20 cellular contexts compared by ENCODE assay signal in the genomic region with DNA sequence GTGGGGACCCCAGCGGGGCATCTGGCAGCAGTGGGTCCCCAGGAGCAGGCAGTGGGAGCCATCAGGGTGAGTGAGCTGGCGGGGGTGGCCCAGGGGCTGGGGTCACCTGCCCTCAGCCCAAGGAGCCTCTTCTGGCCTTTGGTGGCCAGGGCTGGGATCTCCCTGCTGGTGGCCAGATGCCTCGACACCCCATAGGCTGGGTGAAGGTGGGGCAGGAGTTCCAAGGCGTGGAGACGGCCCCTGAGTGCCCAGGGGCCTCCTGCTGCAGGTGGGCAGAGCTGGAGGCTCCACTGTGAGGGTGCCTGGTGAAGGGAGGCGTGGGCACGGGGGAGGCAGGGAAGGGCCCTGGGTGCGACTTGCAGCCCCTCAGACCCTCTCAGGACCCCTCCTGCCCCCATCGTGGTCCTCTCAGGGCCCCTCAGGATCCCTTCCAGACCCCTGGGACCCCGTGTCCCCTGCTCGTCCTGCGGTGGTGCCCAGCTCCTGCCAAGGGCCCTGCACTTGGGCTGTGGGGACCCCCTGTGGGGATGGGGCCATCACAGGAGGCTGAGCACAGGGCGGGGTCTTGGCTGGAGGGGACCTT. TPM values are rescaled to one million over a fixed set of nuclear protein-coding genes. Genes with fewer than 3 reads are reported as not detected.
DNase-seq lines count a peak whose midpoint lies in the region; TF ChIP-seq lines count a peak whose summit lies in the region.
"Had no signal": no experiment of that assay in that cellular context is flagged by ENCODE, and none has a peak within 500 bp of the region (broad histone marks: within the 10 kb centered on the region; RNA-seq: fewer than 3 reads in every experiment).

No MANE protein-coding gene starts in this region.

- no peak overlapping the region for H3K4me3 Mint-ChIP-seq in osteocyte (ENCODE audit: unreplicated experiment)

- peaks cover 5% of the 10 kb centered on the region for H3K4me1 Mint-ChIP-seq in osteocyte (ENCODE audit: unreplicated experiment)

- no peak overlapping the region for H2BK120ac ChIP-seq in neuronal stem cell (ENCODE audit: low read depth, low read length)
- H2BK120ac ChIP-seq in mesendoderm (ENCODE audit: low read depth, low read length) = no peak overlapping the region

- no peaks in the 10 kb centered on the region for H3K79me2 ChIP-seq in mesendoderm (ENCODE audit: control insufficient read depth, insufficient read depth, low read length)

- no peaks in the 10 kb centered on the region for H3K9me3 ChIP-seq in effector memory CD4-positive, alpha-beta T cell (ENCODE audit: control insufficient read depth, low read length)
- peaks cover 5 to 9% of the 10 kb centered on the region in 2 donors for H3K9me3 ChIP-seq in neuronal stem cell (replicated peaks in 1 of 2; ENCODE audit: control insufficient read depth in 2 of 2, insufficient read depth in 1 of 2, low read depth in 1 of 2, low read length in 2 of 2)
- H3K9me3 ChIP-seq: A549, gastroesophageal sphincter, transverse colon had no signal

- H3K14ac ChIP-seq in neuronal stem cell (ENCODE audit: low read length) = peak overlapping the region; percentile 38

- H2BK5ac ChIP-seq in neuronal stem cell (ENCODE audit: low read length) = peak overlapping the region; percentile 39
- H2BK5ac ChIP-seq in mesendoderm (ENCODE audit: low read length) = no peak overlapping the region

- H2AK5ac ChIP-seq in neuronal stem cell (ENCODE audit: low read depth, low read length) = peak overlapping the region; percentile 88
- no peak overlapping the region for H2AK5ac ChIP-seq in mesendoderm (ENCODE audit: low read length)

- peaks cover 5% of the 10 kb centered on the region for H3K9me3 Mint-ChIP-seq in osteocyte (ENCODE audit: unreplicated experiment)

- H3K4me1 ChIP-seq in effector memory CD4-positive, alpha-beta T cell (ENCODE audit: control insufficient read depth, insufficient read depth, low read length, poor library complexity, severe bottlenecking) = peaks cover 45% of the 10 kb centered on the region
- H3K4me1 ChIP-seq in neuronal stem cell (ENCODE audit: control insufficient read depth in 2 of 2, insufficient read depth in 1 of 2, low read depth in 1 of 2, low read length in 2 of 2) = peaks cover 5 to 6% of the 10 kb centered on the region in 2 donors
- H3K4me1 ChIP-seq in mesendoderm (ENCODE audit: control insufficient read depth, low read depth, low read length) = no peaks in the 10 kb centered on the region
- H3K4me1 ChIP-seq: A549 had no signal

- no peaks in the 10 kb centered on the region for H3K36me3 ChIP-seq in H7 (replicated peaks; ENCODE audit: control insufficient read depth, insufficient read depth, low read length)
- no peaks in the 10 kb centered on the region for H3K36me3 ChIP-seq in effector memory CD4-positive, alpha-beta T cell (ENCODE audit: control insufficient read depth, insufficient read depth, low read length)
- H3K36me3 ChIP-seq in neuronal stem cell (replicated peaks in 1 of 2; ENCODE audit: control insufficient read depth in 2 of 2, insufficient read depth in 2 of 2, low read length in 2 of 2) = no peaks in the 10 kb centered on the region
- H3K36me3 ChIP-seq in mesendoderm (ENCODE audit: control insufficient read depth, insufficient read depth, low read length) = no peaks in the 10 kb centered on the region
- H3K36me3 ChIP-seq: brain microvascular endothelial cell, SJSA1 had no signal

- H3K18ac ChIP-seq in neuronal stem cell (ENCODE audit: low read length) (no peak overlapping the region), mesendoderm (ENCODE audit: low read length) (no peak overlapping the region)

- H3K4me3 ChIP-seq in H7 (ENCODE audit: insufficient read depth, low read depth, low read length) (no peak overlapping the region), neuronal stem cell (ENCODE audit: low read length in 2 of 2) (no peak overlapping the region), mesendoderm (ENCODE audit: low read length) (no peak overlapping the region)
- no peak overlapping the region for H3K4me3 ChIP-seq in effector memory CD4-positive, alpha-beta T cell (ENCODE audit: insufficient read depth, low read depth, low read length, poor library complexity, severe bottlenecking)
- H3K4me3 ChIP-seq: A549, gastroesophageal sphincter, lung, SJSA1, transverse colon had no signal

- peaks cover 6% of the 10 kb centered on the region for H3K36me3 Mint-ChIP-seq in osteocyte (ENCODE audit: unreplicated experiment)

- no peak overlapping the region for H2BK15ac ChIP-seq in neuronal stem cell (ENCODE audit: low read length)
- H2BK15ac ChIP-seq in mesendoderm (replicated peaks; ENCODE audit: low read depth) = no peak overlapping the region

- peak overlapping the region; percentile 35 for H3K27ac ChIP-seq in effector memory CD4-positive, alpha-beta T cell (ENCODE audit: insufficient read depth, low read length, poor library complexity, severe bottlenecking)
- H3K27ac ChIP-seq in neuronal stem cell (replicated peaks; ENCODE audit: low read length) (no peak overlapping the region), mesendoderm (ENCODE audit: low read depth, low read length) (no peak overlapping the region)
- H3K27ac ChIP-seq: A549, brain microvascular endothelial cell, gastroesophageal sphincter, SJSA1, transverse colon had no signal

- peak; percentile 22 for DNase-seq in activated T-cell treated with anti-CD3 and anti-CD28 coated beads, Interleukin-2, amount 50 U/mL, for 1 hour
- DNase-seq in activated T-cell treated with anti-CD3 and anti-CD28 coated beads, Interleukin-2, amount 50 U/mL, for 48 hours = no peak
- peak; percentile 46 for DNase-seq in H7
- DNase-seq in effector memory CD4-positive, alpha-beta T cell = no peak
- no peak for DNase-seq in neuronal stem cell (ENCODE audit: low spot score)
- no peak for DNase-seq in mesendoderm
- no peak for DNase-seq in osteocyte (ENCODE audit: extremely low spot score, unreplicated experiment)
- DNase-seq in SK-N-DZ (ENCODE audit: low spot score) = no peak
- DNase-seq: brain microvascular endothelial cell; dermis blood vessel endothelial cell; Karpas-422; naive B cell; NCI-H1105 treated with DMSO at 0.1 percent for 48 hours; NCI-H526; stimulated activated CD4-positive, alpha-beta T cell treated with anti-CD3 and anti-CD28 coated beads, Interleukin-12 subunit alpha, Interleukin-12 subunit beta, amount 100 ng/mL, for 4 hours; transverse colon had no signal

- H2BK12ac ChIP-seq in neuronal stem cell (ENCODE audit: low read length) = peak overlapping the region; percentile 58

- no peak overlapping the region for H4K5ac ChIP-seq in mesendoderm (ENCODE audit: low read length)

- H3K4me2 ChIP-seq in neuronal stem cell (ENCODE audit: insufficient read depth, low read length, poor library complexity, severe bottlenecking) (no peak overlapping the region), mesendoderm (ENCODE audit: low read length) (no peak overlapping the region)
- H3K4me2 ChIP-seq: A549 had no signal

- no peak overlapping the region for H4K8ac ChIP-seq in neuronal stem cell (ENCODE audit: low read depth, low read length)
- no peak overlapping the region for H4K8ac ChIP-seq in mesendoderm (ENCODE audit: low read depth, low read length)

- no peak overlapping the region for H4K91ac ChIP-seq in neuronal stem cell (ENCODE audit: low read depth, low read length, poor library complexity)

- H3K27ac Mint-ChIP-seq in osteocyte (ENCODE audit: unreplicated experiment) = no peak overlapping the region

- no CpG with 5 or more reads among the region's 13 CpGs for WGBS in neuronal stem cell (ENCODE audit: extremely low coverage in 2 of 2, insufficient read length in 2 of 2, insufficient replicate concordance in 1 of 2), 2 donors
- WGBS in mesendoderm (ENCODE audit: extremely low coverage, insufficient coverage, low lambda C conversion rate) = no CpG with 5 or more reads among the region's 13 CpGs

- H3K56ac ChIP-seq in mesendoderm (ENCODE audit: low read length) = no peak overlapping the region

- H3K9ac ChIP-seq in neuronal stem cell (ENCODE audit: low read depth, low read length, poor library complexity) = no peak overlapping the region
- H3K9ac ChIP-seq in mesendoderm (ENCODE audit: low read length) = no peak overlapping the region

- no peaks in the 10 kb centered on the region for H3K27me3 Mint-ChIP-seq in osteocyte (ENCODE audit: unreplicated experiment)

- H3K79me1 ChIP-seq in neuronal stem cell (ENCODE audit: low read depth, low read length) (no peaks in the 10 kb centered on the region), mesendoderm (ENCODE audit: low read length) (no peaks in the 10 kb centered on the region)

- H3K27me3 ChIP-seq in H7 (ENCODE audit: control insufficient read depth, insufficient read depth, low read length) (no peaks in the 10 kb centered on the region), neuronal stem cell (ENCODE audit: control insufficient read depth in 3 of 3, insufficient read depth in 3 of 3, low read depth in 1 of 3, low read length in 3 of 3) (no peaks in the 10 kb centered on the region), mesendoderm (ENCODE audit: insufficient read depth, low read length, poor library complexity) (no peaks in the 10 kb centered on the region)
- H3K27me3 ChIP-seq in effector memory CD4-positive, alpha-beta T cell (replicated peaks; ENCODE audit: control insufficient read depth, insufficient read depth, low read length, poor library complexity, severe bottlenecking) = no peaks in the 10 kb centered on the region
- H3K27me3 ChIP-seq: brain microvascular endothelial cell, transverse colon had no signal

- TF ChIP-seq CTCF in osteocyte (IDR thresholded peaks at IDR 0.05) = no peak

- no peak overlapping the region for H3K23ac ChIP-seq in neuronal stem cell (ENCODE audit: low read depth, low read length, poor library complexity)
- no peak overlapping the region for H3K23ac ChIP-seq in mesendoderm (ENCODE audit: low read length)

- H2AFZ ChIP-seq in neuronal stem cell (ENCODE audit: low read length) = no peak overlapping the region

- no peak overlapping the region for H3K4ac ChIP-seq in neuronal stem cell (ENCODE audit: low read length)
- H3K4ac ChIP-seq in mesendoderm (ENCODE audit: low read depth, low read length) = no peak overlapping the region

RNA-seq across cellular contexts. Expression of a gene that starts 5.0 kb away (rescaled TPM):
- total RNA-seq in H7 (2014; rRNA removed; shearing (Covaris generic)) = 0.07 TPM in 1 of 2 replicates, not detected in the other
- 0.92 TPM for polyA plus RNA-seq in neuronal stem cell (2013, experiment 1 of 2)
- polyA plus RNA-seq in neuronal stem cell (2013, experiment 2 of 2) = 0.96 TPM
- polyA plus RNA-seq in mesendoderm (2013, experiment 1 of 2) = 0.10 TPM
- polyA plus RNA-seq in mesendoderm (2013, experiment 2 of 2) = 0.13 TPM
- total RNA-seq in osteocyte = 2.5 and 3.6 TPM in 2 replicates
- polyA plus RNA-seq in SK-N-DZ (2014; cell fraction: cytosol; rRNA removed) = not detected in 2 replicates
- polyA plus RNA-seq in SK-N-DZ (2014; cell fraction: nucleus; rRNA removed) = 0.16 TPM in 1 of 2 replicates, not detected in the other

RNA-seq across cellular contexts. Expression of a gene that starts 33.7 kb away (rescaled TPM):
- 66.5 and 69.0 TPM in 2 replicates for total RNA-seq in H7 (2014; rRNA removed; shearing (Covaris generic))
- 24.5 TPM for polyA plus RNA-seq in neuronal stem cell (2013, experiment 1 of 2)
- polyA plus RNA-seq in neuronal stem cell (2013, experiment 2 of 2) = 23.9 TPM
- 11.8 TPM for polyA plus RNA-seq in mesendoderm (2013, experiment 1 of 2)
- 11.6 TPM for polyA plus RNA-seq in mesendoderm (2013, experiment 2 of 2)
- total RNA-seq in osteocyte = 37.7 and 40.3 TPM in 2 replicates
- 33.5 and 49.4 TPM in 2 replicates for polyA plus RNA-seq in SK-N-DZ (2014; cell fraction: cytosol; rRNA removed)
- polyA plus RNA-seq in SK-N-DZ (2014; cell fraction: nucleus; rRNA removed) = 222 and 266 TPM in 2 replicates

RNA-seq across cellular contexts. Expression of a gene that starts 52.0 kb away (rescaled TPM):
- 10.3 and 15.2 TPM in 2 replicates for total RNA-seq in H7 (2014; rRNA removed; shearing (Covaris generic))
- polyA plus RNA-seq in neuronal stem cell (2013, experiment 1 of 2) = 15.2 TPM
- 15.3 TPM for polyA plus RNA-seq in neuronal stem cell (2013, experiment 2 of 2)
- 5.8 TPM for polyA plus RNA-seq in mesendoderm (2013, experiment 1 of 2)
- polyA plus RNA-seq in mesendoderm (2013, experiment 2 of 2) = 5.3 TPM
- total RNA-seq in osteocyte = 56.5 and 64.0 TPM in 2 replicates
- 20.9 and 24.6 TPM in 2 replicates for polyA plus RNA-seq in SK-N-DZ (2014; cell fraction: cytosol; rRNA removed)
- polyA plus RNA-seq in SK-N-DZ (2014; cell fraction: nucleus; rRNA removed) = 52.1 and 94.9 TPM in 2 replicates

Comparison
In these comparisons a context has a peak if more than half of its experiments do, and no peak if none do; other contexts are left out.
1. DNase-seq: peak in activated T-cell treated with anti-CD3 and anti-CD28 coated beads, Interleukin-2, amount 50 U/mL, for 1 hour (single experiment) and H7 (single experiment); none in activated T-cell treated with anti-CD3 and anti-CD28 coated beads, Interleukin-2, amount 50 U/mL, for 48 hours (0 of 2), effector memory CD4-positive, alpha-beta T cell (0 of 3), neuronal stem cell (single experiment), mesendoderm (single experiment), osteocyte (single experiment) and SK-N-DZ (single experiment).